In genomic region chr1:58431847-58432246, GRCh38 we compare ENCODE assay signal across 14 cellular contexts.
"Had no signal": no experiment of that assay in that cellular context is flagged by ENCODE, and none has a peak within 500 bp of the region (broad histone marks: within the 10 kb centered on the region; RNA-seq: fewer than 3 reads in every experiment).

No MANE protein-coding gene starts in this region.

- H3K4me3 Mint-ChIP-seq: immature natural killer cell; naive thymus-derived CD8-positive, alpha-beta T cell; stimulated activated naive B cell treated with anti-CD40 and anti-IgM and Interleukin-4, amounts not matched to agents 10 μg/mL and 1 μg/mL and 100 μg/mL, for 72 hours; stimulated activated naive CD8-positive, alpha-beta T cell treated with anti-CD3 and anti-CD28 coated beads, Interleukin-15, amount 100 ng/mL, for 72 hours had no signal

- H3K27me3 Mint-ChIP-seq: stimulated activated naive B cell treated with anti-CD40 and anti-IgM and Interleukin-4, amounts not matched to agents 10 μg/mL and 1 μg/mL and 100 μg/mL, for 72 hours; stimulated activated naive CD8-positive, alpha-beta T cell treated with anti-CD3 and anti-CD28 coated beads, Interleukin-15, amount 100 ng/mL, for 72 hours had no signal

- DNase-seq: dermis blood vessel endothelial cell; erythroblast; foreskin keratinocyte; immature natural killer cell; kidney; naive thymus-derived CD8-positive, alpha-beta T cell; stimulated activated CD4-positive, alpha-beta T cell treated with anti-CD3 and anti-CD28 coated beads, Interleukin-2, amount 100 ng/mL, for 24 hours; stimulated activated CD4-positive, alpha-beta T cell treated with anti-CD3 and anti-CD28 coated beads, Interleukin-4, amount 100 ng/mL, for 4 hours; stimulated activated naive B cell treated with anti-CD40 and anti-IgM and Interleukin-4, amounts not matched to agents 10 μg/mL and 1 μg/mL and 100 μg/mL, for 72 hours; stimulated activated naive CD8-positive, alpha-beta T cell treated with anti-CD3 and anti-CD28 coated beads, Interleukin-15, amount 100 ng/mL, for 72 hours; transverse colon had no signal

- H3K9me3 Mint-ChIP-seq: immature natural killer cell; stimulated activated naive B cell treated with anti-CD40 and anti-IgM and Interleukin-4, amounts not matched to agents 10 μg/mL and 1 μg/mL and 100 μg/mL, for 72 hours had no signal

- H3K4me1 ChIP-seq: foreskin keratinocyte, transverse colon had no signal

- H3K9me3 ChIP-seq: thoracic aorta, transverse colon had no signal

- H3K27me3 ChIP-seq: transverse colon had no signal

- H3K27ac ChIP-seq: foreskin keratinocyte, skin epidermis, transverse colon had no signal

- ATAC-seq: naive thymus-derived CD8-positive, alpha-beta T cell; sciatic nerve; stimulated activated naive CD8-positive, alpha-beta T cell treated with anti-CD3 and anti-CD28 coated beads, Interleukin-15, amount 100 ng/mL, for 72 hours had no signal

- H3K27ac Mint-ChIP-seq: immature natural killer cell; naive thymus-derived CD8-positive, alpha-beta T cell; stimulated activated naive B cell treated with anti-CD40 and anti-IgM and Interleukin-4, amounts not matched to agents 10 μg/mL and 1 μg/mL and 100 μg/mL, for 72 hours; stimulated activated naive CD8-positive, alpha-beta T cell treated with anti-CD3 and anti-CD28 coated beads, Interleukin-15, amount 100 ng/mL, for 72 hours had no signal

- H3K4me3 ChIP-seq: skin epidermis, thoracic aorta, transverse colon had no signal

- H3K36me3 ChIP-seq: thoracic aorta, transverse colon had no signal

- H3K4me1 Mint-ChIP-seq: immature natural killer cell; naive thymus-derived CD8-positive, alpha-beta T cell; stimulated activated naive B cell treated with anti-CD40 and anti-IgM and Interleukin-4, amounts not matched to agents 10 μg/mL and 1 μg/mL and 100 μg/mL, for 72 hours; stimulated activated naive CD8-positive, alpha-beta T cell treated with anti-CD3 and anti-CD28 coated beads, Interleukin-15, amount 100 ng/mL, for 72 hours had no signal
